Comparison of ENCODE assay signal across 4 cellular contexts in genomic region chr1:223399393-223399792, GRCh38. TPM values are rescaled to one million over a fixed set of nuclear protein-coding genes. Genes with fewer than 3 reads are reported as not detected.
"Had no signal": no experiment of that assay in that cellular context is flagged by ENCODE, and none has a peak within 500 bp of the region (broad histone marks: within the 10 kb centered on the region; RNA-seq: fewer than 3 reads in every experiment).

No MANE protein-coding gene starts in this region.

RNA-seq across cellular contexts. Expression of gene CCDC185, which starts 6.2 kb away (rescaled TPM):
- total RNA-seq: LHCN-M2, M059J, MCF 10A, NCI-H460 had no signal

RNA-seq across cellular contexts. Expression of gene SUSD4, which starts 35.4 kb away (rescaled TPM):
- total RNA-seq: NCI-H460 had no signal
